ENCODE assay signal across 8 cellular contexts in the genomic region with DNA sequence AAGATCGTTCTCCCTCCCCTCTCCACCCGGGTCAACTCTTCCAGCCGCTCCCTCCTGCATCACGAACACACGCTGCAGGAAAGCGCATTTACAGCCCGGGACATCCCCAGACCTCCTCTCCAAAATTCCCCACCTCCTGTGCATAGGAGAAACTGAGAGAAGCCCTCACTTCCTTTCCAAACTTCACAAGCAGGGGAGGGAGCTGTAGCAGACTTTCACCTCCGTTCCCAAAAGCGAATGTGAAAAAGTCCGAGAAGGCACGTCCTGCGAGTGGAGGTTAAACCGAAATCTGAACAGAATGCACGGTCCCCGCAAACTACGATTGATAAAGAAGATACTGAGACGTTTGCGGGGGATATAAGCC. TPM values are rescaled to one million over a fixed set of nuclear protein-coding genes. Genes with fewer than 3 reads are reported as not detected.
DNase-seq lines count a peak whose midpoint lies in the region; ATAC-seq, FAIRE-seq and TF ChIP-seq lines count a peak whose summit lies in the region.

No MANE protein-coding gene starts in this region.

- H3K27ac ChIP-seq in tibial artery, result no peak overlapping the region

- DNase-seq in GM12891 (ENCODE audit: insufficient read length, low spot score) (no peak), SK-N-DZ (ENCODE audit: low spot score) (peak; percentile 50), mucosa of descending colon (no peak), tibial artery (no peak), cerebellum (ENCODE audit: low spot score) (no peak), DMS79 (lab: John Stamatoyannopoulos, UW) (no peak)

- peaks cover 11% of the 10 kb centered on the region for H3K27me3 ChIP-seq in endocrine pancreas (ENCODE audit: control insufficient read depth, insufficient read depth, low read length)
- H3K27me3 ChIP-seq in tibial artery, result no peaks in the 10 kb centered on the region

- no peak for TF ChIP-seq CTCF in mucosa of descending colon (IDR thresholded peaks at IDR 0.05)
- no peak for TF ChIP-seq CTCF in tibial artery (IDR thresholded peaks at IDR 0.05)

- H3K4me1 ChIP-seq in endocrine pancreas (ENCODE audit: control insufficient read depth, insufficient read depth, low read length) (no peaks in the 10 kb centered on the region), mucosa of descending colon (ENCODE audit: low read depth) (no peaks in the 10 kb centered on the region), tibial artery (peaks cover 0 to 16% (median 5%) of the 10 kb centered on the region in 4 donors)

- intact Hi-C loops in mucosa of descending colon (cut with DNase I, micrococcal nuclease), result no loop called here
- intact Hi-C loops in tibial artery (cut with DNase I; ENCODE audit: low total_unique reads), result no loop called here

- TF ChIP-seq POLR2A in GM12891 (IDR thresholded peaks at IDR 0.05; ENCODE audit: low read depth, low read length), result peak; percentile 56

- H3K36me3 ChIP-seq in endocrine pancreas (ENCODE audit: control insufficient read depth, insufficient read depth, low read length), result no peaks in the 10 kb centered on the region
- no peaks in the 10 kb centered on the region for H3K36me3 ChIP-seq in mucosa of descending colon (ENCODE audit: low read depth)
- H3K36me3 ChIP-seq in tibial artery, result no peaks in the 10 kb centered on the region

- H3K9me3 ChIP-seq in endocrine pancreas (ENCODE audit: control insufficient read depth, low read length), result no peaks in the 10 kb centered on the region
- H3K9me3 ChIP-seq in mucosa of descending colon, result no peaks in the 10 kb centered on the region
- no peaks in the 10 kb centered on the region for H3K9me3 ChIP-seq in tibial artery

- H3K4me3 ChIP-seq in endocrine pancreas (ENCODE audit: control insufficient read depth, insufficient read depth, low read length) (peak overlapping the region; percentile 85), mucosa of descending colon (no peak overlapping the region), tibial artery (peak overlapping the region; percentile 53 to 61)

- ATAC-seq in HG02840 (IDR thresholded peaks at IDR 0.05; ENCODE audit: low FRiP score, unreplicated experiment), result peak; percentile 49
- peak; percentile 21 for ATAC-seq in mucosa of descending colon

- no peak for FAIRE-seq in GM12891 (lab: Jason Lieb, UNC)

- peak overlapping the region; percentile 33 for H3K9ac ChIP-seq in endocrine pancreas (ENCODE audit: control insufficient read depth, insufficient read depth, low read length)

TF ChIP-seq in GM12891, 5 proteins besides CTCF, POLR2A, EP300 and RAD21:
- TF ChIP-seq SPI1 (IDR thresholded peaks at IDR 0.05; ENCODE audit: low read depth, low read length), result 0 out of 2 replicates have a peak, but pooled peaks have one; percentile 41
- TF ChIP-seq POU2F2 (IDR thresholded peaks at IDR 0.05; ENCODE audit: low read depth, low read length), result no peak
- peak; percentile 39; the same call in 1 of the 2 replicates for TF ChIP-seq TAF1 (IDR thresholded peaks at IDR 0.05; ENCODE audit: low read depth, low read length)

RNA-seq across cellular contexts. Expression of a gene that starts 0.5 kb away (rescaled TPM):
- polyA plus RNA-seq in GM12891 (2012; ENCODE audit: low read depth, missing spikeins), result 8.1 TPM
- 70.1 and 74.8 TPM in 2 replicates for polyA plus RNA-seq in SK-N-DZ (2014; cell fraction: cytosol; rRNA removed)
- 41.3 and 41.6 TPM in 2 replicates for polyA plus RNA-seq in SK-N-DZ (2014; cell fraction: nucleus; rRNA removed)
- 10 to 100 TPM in 2 of 3 donors, 1 to 10 TPM in 1; 5.3 to 19.7 (median 11.1) TPM for total RNA-seq in mucosa of descending colon
- total RNA-seq in cerebellum, result 50.1 TPM
